1 cellular context compared by ENCODE assay signal in genomic region chr5:94111209-94112004, GRCh38.
TF ChIP-seq lines count a peak whose summit lies in the region.

No MANE protein-coding gene starts in this region.

TF ChIP-seq in K562, 482 proteins besides CTCF, POLR2A, EP300 and RAD21 (continued from another document and continues in another):
- TF ChIP-seq EGR1 (conservative IDR thresholded peaks at IDR 0.05) (peak; percentile 64), THRB (CRISPR knock-in tag; conservative IDR thresholded peaks at IDR 0.05) (no peak), ZNF695 (CRISPR knock-in tag; IDR thresholded peaks at IDR 0.05) (no peak), RBM14 (IDR thresholded peaks at IDR 0.05; ENCODE audit: borderline replicate concordance, insufficient read depth, low read depth, low read length) (no peak), CSDE1 (IDR thresholded peaks at IDR 0.05) (no peak), HIVEP1 (CRISPR knock-in tag; IDR thresholded peaks at IDR 0.05) (no peak), ZNF740 (CRISPR knock-in tag; IDR thresholded peaks at IDR 0.05) (no peak), ZNF740 (tag; IDR thresholded peaks at IDR 0.05) (no peak), RBM15 (IDR thresholded peaks at IDR 0.05; ENCODE audit: insufficient read depth, low read length) (no peak), CREB5 (CRISPR knock-in tag; IDR thresholded peaks at IDR 0.05) (no peak), USF2 (CRISPR knock-in tag; IDR thresholded peaks at IDR 0.05) (no peak), SMARCA5 (IDR thresholded peaks at IDR 0.05) (no peak), GMEB1 (CRISPR knock-in tag; IDR thresholded peaks at IDR 0.05) (peak; percentile 97), KDM1A (IDR thresholded peaks at IDR 0.05) (no peak), E2F5 (CRISPR knock-in tag; IDR thresholded peaks at IDR 0.05) (no peak), ZNF583 (CRISPR knock-in tag; IDR thresholded peaks at IDR 0.05) (no peak), HDAC2 (IDR thresholded peaks at IDR 0.05) (no peak; the same call in 1 of the 2 replicates), PYGO2 (tag; IDR thresholded peaks at IDR 0.05) (no peak), ZNF778 (CRISPR knock-in tag; IDR thresholded peaks at IDR 0.05) (no peak), MBD1 (CRISPR knock-in tag; IDR thresholded peaks at IDR 0.05) (no peak), PML (IDR thresholded peaks at IDR 0.05; ENCODE audit: low read length) (no peak; the same call in 1 of the 2 replicates), FOXK1 (CRISPR knock-in tag; IDR thresholded peaks at IDR 0.05; ENCODE audit: borderline replicate concordance) (no peak), ATF3 (IDR thresholded peaks at IDR 0.05) (no peak), ATF3 (CRISPR knock-in tag; conservative IDR thresholded peaks at IDR 0.05) (no peak), SAFB2 (IDR thresholded peaks at IDR 0.05; ENCODE audit: borderline replicate concordance, low read depth, low read length, severe bottlenecking) (no peak), SIN3B (IDR thresholded peaks at IDR 0.05; ENCODE audit: low read depth) (no peak), EWSR1 (IDR thresholded peaks at IDR 0.05; ENCODE audit: borderline replicate concordance, low read depth, partially characterized antibody) (no peak), MTF1 (CRISPR knock-in tag; IDR thresholded peaks at IDR 0.05; ENCODE audit: borderline replicate concordance) (no peak), ZNF121 (CRISPR knock-in tag; conservative IDR thresholded peaks at IDR 0.05) (no peak), ZBTB26 (CRISPR knock-in tag; IDR thresholded peaks at IDR 0.05) (no peak), ZNF511 (CRISPR knock-in tag; IDR thresholded peaks at IDR 0.05) (peak; percentile 63), DEAF1 (CRISPR knock-in tag; IDR thresholded peaks at IDR 0.05) (no peak; the same call in none of the 2 replicates), STAG1 (CRISPR knock-in tag; IDR thresholded peaks at IDR 0.05; ENCODE audit: borderline replicate concordance) (no peak), NRF1 (conservative IDR thresholded peaks at IDR 0.05 in 1 of 2, IDR thresholded peaks at IDR 0.05 in 1 of 2) (peak in 1 of 2 experiments; percentile 27; a peak in 2 of 4 replicates), ZNF79 (CRISPR knock-in tag; IDR thresholded peaks at IDR 0.05; ENCODE audit: low read depth) (no peak), ZNF277 (CRISPR knock-in tag; IDR thresholded peaks at IDR 0.05; ENCODE audit: borderline replicate concordance) (no peak), PKNOX1 (IDR thresholded peaks at IDR 0.05) (peak; percentile 76), FOXK2 (conservative IDR thresholded peaks at IDR 0.05 in 1 of 2, IDR thresholded peaks at IDR 0.05 in 1 of 2; ENCODE audit: low read depth in 2 of 2) (peak; percentile 93), GABPB1 (CRISPR knock-in tag; IDR thresholded peaks at IDR 0.05) (peak; percentile 83), KHSRP (IDR thresholded peaks at IDR 0.05) (no peak), CC2D1A (IDR thresholded peaks at IDR 0.05) (peak; percentile 63), HOMEZ (CRISPR knock-in tag; IDR thresholded peaks at IDR 0.05) (no peak), MECOM (CRISPR knock-in tag; IDR thresholded peaks at IDR 0.05) (no peak), SMAD2 (IDR thresholded peaks at IDR 0.05; ENCODE audit: low read depth, low read length) (no peak)
